ENCODE assay signal across 12 cellular contexts in the genomic region with DNA sequence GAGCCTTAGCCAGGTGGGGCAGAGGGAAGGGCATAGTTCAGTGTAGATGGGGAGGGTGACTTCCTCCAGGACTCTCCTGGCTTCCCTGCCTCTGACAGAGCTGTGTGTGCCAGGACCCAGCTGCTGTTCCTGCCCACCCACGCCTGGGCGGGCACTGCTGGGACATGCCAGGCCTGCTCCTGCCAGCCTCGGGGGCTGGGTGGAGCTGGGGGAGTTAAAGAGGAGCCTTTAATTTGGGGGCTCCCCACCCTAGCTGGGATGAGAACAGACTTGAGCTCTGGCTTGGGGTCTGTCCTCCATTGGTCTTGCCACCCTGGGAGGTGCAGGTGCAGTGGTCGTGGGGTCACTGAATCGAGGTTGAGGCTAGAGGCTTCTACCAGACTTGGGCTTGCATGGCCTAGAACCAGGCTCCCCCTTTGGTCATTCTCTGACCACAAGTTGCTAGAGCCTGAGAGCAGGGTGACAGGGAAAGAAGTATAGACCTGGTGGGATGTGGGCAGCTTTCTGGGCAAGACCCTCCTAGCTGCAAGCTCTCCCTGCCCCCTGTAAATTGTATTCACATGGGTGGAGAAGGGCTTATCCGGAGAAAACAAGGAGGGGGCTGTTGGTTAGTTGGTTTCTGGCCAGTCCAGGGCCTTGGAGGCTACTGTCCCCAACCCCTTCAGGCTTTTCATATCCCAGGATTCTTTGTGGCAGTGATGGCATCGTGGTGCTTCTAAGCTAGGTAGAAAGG. TPM values are rescaled to one million over a fixed set of nuclear protein-coding genes. Genes with fewer than 3 reads are reported as not detected.
DNase-seq lines count a peak whose midpoint lies in the region; ATAC-seq and TF ChIP-seq lines count a peak whose summit lies in the region.
"Had no signal": no experiment of that assay in that cellular context is flagged by ENCODE, and none has a peak within 500 bp of the region (broad histone marks: within the 10 kb centered on the region; RNA-seq: fewer than 3 reads in every experiment).

No MANE protein-coding gene starts in this region.

- H2AFZ ChIP-seq in osteoblast (ENCODE audit: low read length) = no peak overlapping the region

- H3K4me2 ChIP-seq in BLaER1 (peak overlapping the region; percentile 83), osteoblast (ENCODE audit: insufficient read depth, low read length) (no peak overlapping the region)

- H3K36me3 ChIP-seq in BLaER1 = peaks cover 14% of the 10 kb centered on the region
- peaks cover 0 to 1% (median 0%) of the 10 kb centered on the region in 3 donors for H3K36me3 ChIP-seq in Peyer's patch
- no peaks in the 10 kb centered on the region for H3K36me3 ChIP-seq in osteoblast (ENCODE audit: insufficient read depth, low read length)
- H3K36me3 ChIP-seq in gastroesophageal sphincter = peaks cover 0 to 12% of the 10 kb centered on the region in 2 donors

- peaks cover 41% of the 10 kb centered on the region for H3K79me2 ChIP-seq in osteoblast (ENCODE audit: insufficient read depth, low read length)

- no peak overlapping the region for H3K4me3 ChIP-seq in BLaER1
- no peak overlapping the region for H3K4me3 ChIP-seq in Peyer's patch
- no peak overlapping the region for H3K4me3 ChIP-seq in osteoblast (ENCODE audit: insufficient read depth, low read length)
- H3K4me3 ChIP-seq in gastroesophageal sphincter = no peak overlapping the region
- H3K4me3 ChIP-seq: K562 had no signal

- DNase-seq in Peyer's patch = peak; percentile 9 to 58 (median 52)
- no peak for DNase-seq in foreskin keratinocyte
- DNase-seq in osteoblast (ENCODE audit: insufficient read length, low spot score, missing footprints) = peak; percentile 81
- DNase-seq in NCI-H2029 (lab: John Stamatoyannopoulos, UW) = no peak
- DNase-seq: activated CD8-positive, alpha-beta T cell treated with anti-CD3 and anti-CD28 coated beads for 36 hours; anterior cingulate cortex; NCI-H1092 treated with DMSO at 0.1 percent for 48 hours had no signal

- H3K4me1 ChIP-seq in BLaER1 (peaks cover 60% of the 10 kb centered on the region), Peyer's patch (peaks cover 0 to 19% (median 0%) of the 10 kb centered on the region in 4 donors), foreskin keratinocyte (peaks cover 9% of the 10 kb centered on the region), osteoblast (ENCODE audit: insufficient read depth, low read length) (no peaks in the 10 kb centered on the region), gastroesophageal sphincter (peaks cover 0 to 40% (median 7%) of the 10 kb centered on the region in 3 donors)

- H3K27me3 ChIP-seq in BLaER1 = peaks cover 63% of the 10 kb centered on the region
- H3K27me3 ChIP-seq in Peyer's patch = no peaks in the 10 kb centered on the region
- no peaks in the 10 kb centered on the region for H3K27me3 ChIP-seq in foreskin keratinocyte
- H3K27me3 ChIP-seq in osteoblast (ENCODE audit: insufficient read depth, low read length) = peaks cover 8% of the 10 kb centered on the region
- H3K27me3 ChIP-seq in gastroesophageal sphincter = no peaks in the 10 kb centered on the region

- no peak overlapping the region for H3K27ac ChIP-seq in BLaER1
- peak overlapping the region in 3 of 4 donors; percentile 84 to 91 (median 89) for H3K27ac ChIP-seq in Peyer's patch
- peak overlapping the region; percentile 89 for H3K27ac ChIP-seq in foreskin keratinocyte
- H3K27ac ChIP-seq in osteoblast (ENCODE audit: low read depth, low read length) = no peak overlapping the region
- H3K27ac ChIP-seq in gastroesophageal sphincter = no peak overlapping the region

- H3K9me3 ChIP-seq in BLaER1 (no peaks in the 10 kb centered on the region), Peyer's patch (no peaks in the 10 kb centered on the region), osteoblast (ENCODE audit: low read depth, low read length) (no peaks in the 10 kb centered on the region), gastroesophageal sphincter (no peaks in the 10 kb centered on the region)

- TF ChIP-seq POLR2A in Peyer's patch (IDR thresholded peaks at IDR 0.05) = no peak
- TF ChIP-seq POLR2A in gastroesophageal sphincter (IDR thresholded peaks at IDR 0.05) = no peak

- no CpG with 5 or more reads among the region's 7 CpGs for WGBS in gastroesophageal sphincter (ENCODE audit: low coverage in 1 of 2), 2 donors

- H3K9ac ChIP-seq in BLaER1 = no peak overlapping the region

- TF ChIP-seq CTCF in Peyer's patch (IDR thresholded peaks at IDR 0.05) (no peak), foreskin keratinocyte (conservative IDR thresholded peaks at IDR 0.05) (no peak), osteoblast (IDR thresholded peaks at IDR 0.05; ENCODE audit: extremely low read depth, low read depth, low read length) (no peak), gastroesophageal sphincter (IDR thresholded peaks at IDR 0.05) (no peak)

- no peak for TF ChIP-seq EP300 in gastroesophageal sphincter (IDR thresholded peaks at IDR 0.05)

- H4K20me1 ChIP-seq in BLaER1 (peaks cover 94% of the 10 kb centered on the region), osteoblast (ENCODE audit: insufficient read depth, low read length) (peaks cover 41% of the 10 kb centered on the region)

- peak; percentile 14 for ATAC-seq in foreskin keratinocyte
- ATAC-seq in gastroesophageal sphincter = no peak
- no peak for ATAC-seq in GM19452 (IDR thresholded peaks at IDR 0.05; ENCODE audit: unreplicated experiment)
- no peak for ATAC-seq in HG03565 (IDR thresholded peaks at IDR 0.05; ENCODE audit: unreplicated experiment)
- ATAC-seq: activated CD8-positive, alpha-beta T cell treated with anti-CD3 and anti-CD28 coated beads for 36 hours; K562 had no signal

RNA-seq across cellular contexts. Expression of gene EFNB1, which starts 5.7 kb away (rescaled TPM):
- total RNA-seq in Peyer's patch (10 to 100 TPM; 19.0 to 77.6 (median 55.3) TPM), foreskin keratinocyte (186 and 223 TPM in 2 replicates), osteoblast (34.7 and 35.7 TPM in 2 replicates), gastroesophageal sphincter (10 to 100 TPM; 17.5 to 36.0 (median 28.5) TPM)
- polyA plus RNA-seq in foreskin keratinocyte = 133 and 150 TPM in 2 replicates

Comparison
In these comparisons a context has a peak if more than half of its experiments do, and no peak if none do; other contexts are left out.
1. H3K27ac ChIP-seq: peak in Peyer's patch (3 of 4) and foreskin keratinocyte (single experiment); none in BLaER1 (single experiment), osteoblast (single experiment) and gastroesophageal sphincter (0 of 4).
2. DNase-seq: peak in Peyer's patch (3 of 3) and osteoblast (single experiment); none in foreskin keratinocyte (0 of 2) and NCI-H2029 (single experiment).